8 cellular contexts compared by ENCODE assay signal in genomic region chr17:81035389-81036127, GRCh38. TPM values are rescaled to one million over a fixed set of nuclear protein-coding genes. Genes with fewer than 3 reads are reported as not detected.
DNase-seq lines count a peak whose midpoint lies in the region; ATAC-seq and TF ChIP-seq lines count a peak whose summit lies in the region.

No MANE protein-coding gene starts in this region.

- H3K9me3 ChIP-seq in SK-N-MC (ENCODE audit: low read depth, low read length) = no peaks in the 10 kb centered on the region

- H3K9me3 Mint-ChIP-seq in neural crest cell = no peaks in the 10 kb centered on the region

- DNase-seq in AG20443 (ENCODE audit: low spot score) = peak; percentile 32
- DNase-seq in SK-N-MC (ENCODE audit: low read depth, low spot score) = no peak
- DNase-seq in epithelial cell of prostate (ENCODE audit: low read depth, low spot score) = no peak
- DNase-seq in neural crest cell (ENCODE audit: low read depth, low spot score) = no peak
- no peak for DNase-seq in effector CD4-positive, alpha-beta T cell
- no peak for DNase-seq in NCI-H446 (lab: John Stamatoyannopoulos, UW)

- H3K4me3 ChIP-seq in SK-N-MC = peak overlapping the region; percentile 78

- no peak overlapping the region for H3K27ac ChIP-seq in SK-N-MC
- peak overlapping the region; percentile 45 for H3K27ac ChIP-seq in epithelial cell of prostate

- peak overlapping the region; percentile 93 for H3K27ac Mint-ChIP-seq in neural crest cell (ENCODE audit: unreplicated experiment)

- H3K36me3 Mint-ChIP-seq in neural crest cell (ENCODE audit: low read depth) = no peaks in the 10 kb centered on the region

- ATAC-seq in GM19452 (IDR thresholded peaks at IDR 0.05; ENCODE audit: unreplicated experiment) (peak; percentile 9), HG03095 (IDR thresholded peaks at IDR 0.05; ENCODE audit: unreplicated experiment) (no peak)

- H3K4me1 Mint-ChIP-seq in neural crest cell = peaks cover 56% of the 10 kb centered on the region

- no peak for TF ChIP-seq CTCF in neural crest cell (conservative IDR thresholded peaks at IDR 0.05)

- no peak overlapping the region for H3K9ac ChIP-seq in SK-N-MC (ENCODE audit: insufficient read length)

- H3K4me3 Mint-ChIP-seq in neural crest cell = peak overlapping the region; percentile 97

- no peaks in the 10 kb centered on the region for H3K36me3 ChIP-seq in SK-N-MC (ENCODE audit: insufficient read depth, low read length)

- no peaks in the 10 kb centered on the region for H3K27me3 Mint-ChIP-seq in neural crest cell (ENCODE audit: low read depth)

RNA-seq across cellular contexts. Expression of gene BAIAP2, which starts 0.6 kb away (rescaled TPM):
- 47.5 and 53.6 TPM in 2 replicates for total RNA-seq in neural crest cell

RNA-seq across cellular contexts. Expression of gene CHMP6, which starts 43.9 kb away (rescaled TPM):
- 32.7 and 33.2 TPM in 2 replicates for total RNA-seq in neural crest cell
